ENCODE assay signal across 12 cellular contexts in the genomic region with DNA sequence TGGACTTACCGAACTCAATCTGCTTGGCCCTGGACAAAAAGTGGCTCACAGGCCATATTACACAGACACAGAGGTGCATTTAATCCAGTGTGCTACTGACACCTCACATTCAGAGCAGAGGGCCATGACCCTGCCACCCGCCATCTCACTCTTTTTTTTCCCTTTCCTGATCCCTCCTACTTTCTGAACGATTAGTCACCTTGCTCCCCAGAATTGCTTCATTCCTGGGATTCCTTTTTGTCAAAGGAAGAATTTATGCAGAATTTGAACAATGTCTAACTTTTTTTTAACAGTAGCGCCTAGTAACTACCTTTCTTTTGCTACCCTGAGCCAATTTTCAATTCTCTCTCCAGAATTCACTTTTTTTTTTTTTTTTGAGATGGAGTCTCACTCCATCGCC. TPM values are rescaled to one million over a fixed set of nuclear protein-coding genes. Genes with fewer than 3 reads are reported as not detected.
DNase-seq lines count a peak whose midpoint lies in the region; ATAC-seq and TF ChIP-seq lines count a peak whose summit lies in the region.
"Had no signal": no experiment of that assay in that cellular context is flagged by ENCODE, and none has a peak within 500 bp of the region (broad histone marks: within the 10 kb centered on the region; RNA-seq: fewer than 3 reads in every experiment).

No MANE protein-coding gene starts in this region.

- H2BK120ac ChIP-seq in mesendoderm (ENCODE audit: low read depth, low read length), result no peak overlapping the region

- H3K18ac ChIP-seq in mesendoderm (ENCODE audit: low read length), result peak overlapping the region; percentile 75

- no peak overlapping the region for H4K5ac ChIP-seq in mesendoderm (ENCODE audit: low read length)

- H3K4me3 ChIP-seq in HUES64 (ENCODE audit: low read length) (peak overlapping the region; percentile 23), choroid plexus epithelial cell (ENCODE audit: low read depth, low read length) (no peak overlapping the region), mesendoderm (ENCODE audit: low read length) (no peak overlapping the region)

- peaks cover 11% of the 10 kb centered on the region for H3K27me3 ChIP-seq in HUES64 (ENCODE audit: insufficient read depth, low read length)
- H3K27me3 ChIP-seq in mesendoderm (ENCODE audit: insufficient read depth, low read length, poor library complexity), result no peaks in the 10 kb centered on the region

- no peak overlapping the region for H3K56ac ChIP-seq in mesendoderm (ENCODE audit: low read length)

- in situ Hi-C loops in GM13977 (cut with MboI; ENCODE audit: low pct_unique_long_range_greater_than_20kb, low sequenced_read_pairs, unreplicated experiment), result no loop called here

- peaks cover 6% of the 10 kb centered on the region for H3K79me2 ChIP-seq in mesendoderm (ENCODE audit: control insufficient read depth, insufficient read depth, low read length)

- no peak overlapping the region for H2BK5ac ChIP-seq in mesendoderm (ENCODE audit: low read length)

- ATAC-seq in GM21529 (IDR thresholded peaks at IDR 0.05; ENCODE audit: unreplicated experiment) (no peak), HG03378 (IDR thresholded peaks at IDR 0.05; ENCODE audit: unreplicated experiment) (no peak)

- H3K4ac ChIP-seq in mesendoderm (ENCODE audit: low read depth, low read length), result peak overlapping the region; percentile 87

- no peak overlapping the region for H2BK15ac ChIP-seq in mesendoderm (replicated peaks; ENCODE audit: low read depth)

- H3K36me3 ChIP-seq in HUES64 (ENCODE audit: insufficient read depth, low read length) (no peaks in the 10 kb centered on the region), mesendoderm (ENCODE audit: control insufficient read depth, insufficient read depth, low read length) (no peaks in the 10 kb centered on the region)

- H3K4me2 ChIP-seq in mesendoderm (ENCODE audit: low read length), result no peak overlapping the region

- no peaks in the 10 kb centered on the region for H3K9me3 ChIP-seq in HUES64 (ENCODE audit: insufficient read depth, low read depth, low read length)

- H4K8ac ChIP-seq in mesendoderm (ENCODE audit: low read depth, low read length), result no peak overlapping the region

- peak overlapping the region; percentile 66 for H3K9ac ChIP-seq in HUES64 (ENCODE audit: low read depth, low read length)
- no peak overlapping the region for H3K9ac ChIP-seq in mesendoderm (ENCODE audit: low read length)

- 47% methylated on average over 5 of the region's 5 CpGs for WGBS in HUES64
- WGBS in mesendoderm (ENCODE audit: extremely low coverage, insufficient coverage, low lambda C conversion rate), result no CpG with 5 or more reads among the region's 5 CpGs

- no peak overlapping the region for H2AK5ac ChIP-seq in mesendoderm (ENCODE audit: low read length)

- TF ChIP-seq CTCF in choroid plexus epithelial cell (conservative IDR thresholded peaks at IDR 0.05; ENCODE audit: low read depth, low read length) (no peak), GM13977 (IDR thresholded peaks at IDR 0.05; ENCODE audit: extremely low read depth, insufficient read depth, missing control alignments) (no peak)

- H3K79me1 ChIP-seq in mesendoderm (ENCODE audit: low read length), result no peaks in the 10 kb centered on the region

- DNase-seq in EH (ENCODE audit: low read depth) (peak; percentile 8), choroid plexus epithelial cell (ENCODE audit: low read depth) (peak; percentile 56), mesendoderm (peak; percentile 95), NCI-H187 treated with DMSO at 0.1 percent for 48 hours (lab: John Stamatoyannopoulos, UW) (no peak), GM13977 (ENCODE audit: low spot score) (no peak)
- DNase-seq: amniotic stem cell, erythroblast, KG1, NCI-H510A had no signal

- peaks cover 47% of the 10 kb centered on the region for H3K4me1 ChIP-seq in HUES64 (ENCODE audit: insufficient read depth, low read length)
- H3K4me1 ChIP-seq in mesendoderm (ENCODE audit: control insufficient read depth, low read depth, low read length), result peaks cover 6% of the 10 kb centered on the region

- H3K27ac ChIP-seq in HUES64 (ENCODE audit: low read depth, low read length), result peak overlapping the region; percentile 82
- H3K27ac ChIP-seq in mesendoderm (ENCODE audit: low read depth, low read length), result peak overlapping the region; percentile 63

- no peak overlapping the region for H3K23ac ChIP-seq in mesendoderm (ENCODE audit: low read length)

RNA-seq across cellular contexts. Expression of a gene that starts 4.6 kb away (rescaled TPM):
- 14.3 TPM for polyA plus RNA-seq in HUES64 (2013, experiment 1 of 2)
- polyA plus RNA-seq in HUES64 (2013, experiment 2 of 2), result 13.4 TPM
- polyA plus RNA-seq in mesendoderm (2013, experiment 1 of 2), result 25.5 TPM
- 26.6 TPM for polyA plus RNA-seq in mesendoderm (2013, experiment 2 of 2)

Comparison
In these comparisons a context has a peak if more than half of its experiments do, and no peak if none do; other contexts are left out.
1. DNase-seq: peak in EH (single experiment), choroid plexus epithelial cell (single experiment) and mesendoderm (single experiment); none in NCI-H187 treated with DMSO at 0.1 percent for 48 hours (single experiment) and GM13977 (single experiment).